Comparison of ENCODE assay signal across 1 cellular context in the genomic region with DNA sequence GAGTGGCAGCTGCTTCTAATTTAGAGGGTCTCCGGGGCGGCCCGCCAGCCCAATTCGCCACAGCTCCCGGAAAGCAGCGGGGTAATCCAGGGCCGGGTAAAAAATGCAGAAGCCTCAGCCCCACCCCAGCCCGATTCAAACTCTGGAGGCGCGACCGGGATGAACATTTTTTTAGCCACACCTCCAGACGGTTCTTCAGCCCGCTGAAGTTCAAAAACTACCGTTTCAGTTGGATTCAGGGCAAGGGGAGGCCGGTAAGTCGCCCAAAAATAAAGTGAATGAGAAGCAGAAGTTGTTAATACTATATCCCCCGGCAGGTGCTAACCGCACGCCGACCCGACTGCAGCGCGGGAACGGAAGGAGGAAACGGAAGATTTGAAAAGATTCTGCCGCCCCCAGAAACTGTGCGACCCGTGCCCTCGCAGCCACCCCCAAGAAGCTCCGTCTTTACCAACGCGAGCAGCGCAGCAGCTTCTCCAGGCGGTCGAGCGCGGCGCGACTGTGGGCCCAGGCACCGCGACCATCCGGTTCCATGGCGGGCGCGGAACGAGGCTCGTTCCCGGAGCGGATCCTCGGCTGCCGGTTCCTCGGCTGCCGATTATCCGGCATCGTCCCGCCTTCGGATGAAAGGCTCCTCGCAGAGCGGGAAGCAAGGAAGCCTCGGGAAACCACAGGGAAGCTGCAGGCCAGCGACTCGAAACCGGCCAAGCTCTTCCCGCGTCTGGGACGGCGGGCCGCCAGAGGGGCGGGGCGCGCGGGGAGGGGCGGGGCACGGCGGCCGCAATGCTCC.
A peak's percentile ranks its signal among the peaks of the same experiment; 100 is the strongest.
TF ChIP-seq lines count a peak whose summit lies in the region.

TSS of gene BARD1 (minus strand) at position 723 of the 790 bp plus-strand sequence. CDS start at position 609, 114 bp downstream.

TF ChIP-seq in K562, 482 proteins besides CTCF, POLR2A, EP300 and RAD21 (continued from another document):
- TF ChIP-seq ERF (CRISPR knock-in tag; IDR thresholded peaks at IDR 0.05) (0 out of 2 replicates have a peak, but pooled peaks have one; percentile 51), UBTF (IDR thresholded peaks at IDR 0.05; ENCODE audit: borderline replicate concordance in 1 of 2, low read depth in 2 of 2, low read length in 2 of 2) (0 out of 4 replicates have a peak, but pooled peaks of 1 of the 2 experiments have one; percentile 19), ETV5 (CRISPR knock-in tag; IDR thresholded peaks at IDR 0.05; ENCODE audit: low read depth) (0 out of 2 replicates have a peak, but pooled peaks have one; percentile 26), HIVEP1 (CRISPR knock-in tag; IDR thresholded peaks at IDR 0.05) (no peak)
- TF ChIP-seq, protein P1, sequence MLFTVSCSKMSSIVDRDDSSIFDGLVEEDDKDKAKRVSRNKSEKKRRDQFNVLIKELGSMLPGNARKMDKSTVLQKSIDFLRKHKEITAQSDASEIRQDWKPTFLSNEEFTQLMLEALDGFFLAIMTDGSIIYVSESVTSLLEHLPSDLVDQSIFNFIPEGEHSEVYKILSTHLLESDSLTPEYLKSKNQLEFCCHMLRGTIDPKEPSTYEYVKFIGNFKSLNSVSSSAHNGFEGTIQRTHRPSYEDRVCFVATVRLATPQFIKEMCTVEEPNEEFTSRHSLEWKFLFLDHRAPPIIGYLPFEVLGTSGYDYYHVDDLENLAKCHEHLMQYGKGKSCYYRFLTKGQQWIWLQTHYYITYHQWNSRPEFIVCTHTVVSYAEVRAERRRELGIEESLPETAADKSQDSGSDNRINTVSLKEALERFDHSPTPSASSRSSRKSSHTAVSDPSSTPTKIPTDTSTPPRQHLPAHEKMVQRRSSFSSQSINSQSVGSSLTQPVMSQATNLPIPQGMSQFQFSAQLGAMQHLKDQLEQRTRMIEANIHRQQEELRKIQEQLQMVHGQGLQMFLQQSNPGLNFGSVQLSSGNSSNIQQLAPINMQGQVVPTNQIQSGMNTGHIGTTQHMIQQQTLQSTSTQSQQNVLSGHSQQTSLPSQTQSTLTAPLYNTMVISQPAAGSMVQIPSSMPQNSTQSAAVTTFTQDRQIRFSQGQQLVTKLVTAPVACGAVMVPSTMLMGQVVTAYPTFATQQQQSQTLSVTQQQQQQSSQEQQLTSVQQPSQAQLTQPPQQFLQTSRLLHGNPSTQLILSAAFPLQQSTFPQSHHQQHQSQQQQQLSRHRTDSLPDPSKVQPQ (CRISPR knock-in tag; IDR thresholded peaks at IDR 0.05; ENCODE audit: borderline replicate concordance): no peak
